1 cellular context compared by ENCODE assay signal in genomic region chr14:64753374-64753773, GRCh38.
A peak's percentile ranks its signal among the peaks of the same experiment; 100 is the strongest.
TF ChIP-seq lines count a peak whose summit lies in the region.

No MANE protein-coding gene starts in this region.

TF ChIP-seq in HepG2, 621 proteins besides CTCF, POLR2A, EP300 and RAD21:
- TF ChIP-seq ZNF652 (CRISPR knock-in tag; IDR thresholded peaks at IDR 0.05; ENCODE audit: borderline replicate concordance, low read depth) (no peak), AGO2 (optimal IDR thresholded peaks at IDR 0.05; ENCODE audit: low read depth, low read length) (peak; percentile 31)
